8 cellular contexts compared by ENCODE assay signal in the genomic region with DNA sequence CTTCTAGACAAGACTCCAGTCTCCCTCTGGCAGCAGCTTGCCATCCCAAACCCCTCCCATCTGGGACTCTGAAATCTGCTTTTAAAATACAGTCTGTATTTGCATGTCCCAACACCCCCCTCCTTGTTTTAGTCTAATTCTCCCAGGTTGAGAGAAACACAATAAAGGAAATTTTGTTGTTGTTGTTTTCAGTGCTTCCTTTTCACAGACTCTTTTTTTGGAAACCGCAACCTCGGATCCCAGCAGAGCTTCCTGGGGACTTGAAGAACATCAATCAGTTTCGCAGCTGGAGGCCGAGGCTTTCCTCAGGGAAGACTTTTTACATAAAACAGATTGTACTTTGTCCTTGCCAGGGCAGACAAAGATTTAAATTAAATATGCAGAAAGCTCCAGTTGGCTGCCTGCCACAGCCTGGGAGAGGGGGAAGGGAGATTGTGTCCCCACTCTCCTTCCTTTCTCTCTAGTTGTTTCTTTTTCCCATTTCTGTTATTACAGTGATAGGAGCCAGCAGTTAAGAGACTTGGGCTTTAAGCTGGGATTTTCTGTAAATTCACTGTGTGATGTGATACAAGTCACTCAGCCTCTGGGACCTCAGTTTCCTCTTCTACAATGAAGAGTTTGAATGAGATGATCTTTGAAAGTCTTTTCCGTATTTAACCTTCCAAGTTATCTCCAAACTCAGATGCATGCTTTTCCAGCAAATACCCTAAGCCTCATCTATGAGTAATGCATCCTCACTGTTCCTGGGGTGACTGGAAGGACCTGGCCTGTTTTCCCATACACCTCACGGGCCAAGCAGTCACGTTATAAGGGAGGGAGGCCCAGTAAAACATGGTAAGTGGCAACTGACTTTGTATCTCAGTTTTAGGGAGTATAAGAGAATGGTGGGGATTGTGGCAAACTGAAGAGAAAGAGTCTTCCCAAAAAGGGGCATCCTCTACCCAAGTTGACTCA.
DNase-seq lines count a peak whose midpoint lies in the region; ATAC-seq and TF ChIP-seq lines count a peak whose summit lies in the region.

No MANE protein-coding gene starts in this region.

- H3K9me3 ChIP-seq in Caco-2 (no peaks in the 10 kb centered on the region), endodermal cell (ENCODE audit: control insufficient read depth, low read length) (no peaks in the 10 kb centered on the region), mucosa of rectum (ENCODE audit: control insufficient read depth in 2 of 2, low read length in 2 of 2) (no peaks in the 10 kb centered on the region)

- intact Hi-C loops in Caco-2 (cut with micrococcal nuclease; ENCODE audit: unreplicated experiment): loop anchor here (2.0 to 10.0 kb wide), 2 partner anchors 49 to 189 kb away; a partner anchor contains a TSS

- H3K4me1 Mint-ChIP-seq in Caco-2 (ENCODE audit: low read depth, unreplicated experiment) (peaks cover 39% of the 10 kb centered on the region), endodermal cell (peaks cover 57% of the 10 kb centered on the region)
- peaks cover 7% of the 10 kb centered on the region for H3K4me1 Mint-ChIP-seq in activated CD4-positive, alpha-beta T cell treated with anti-CD3 and anti-CD28 coated beads, Interleukin-2, amount 10 ng/mL, durations not matched to agents 7 days and 5 days

- CTCF ChIA-PET in Caco-2 (lab: Charles Lee): interaction anchor here (0.5 kb wide), 2 partner anchors 115 to 896 kb away, joined by 3 read pairs; no protein-coding TSS in a partner anchor
- CTCF ChIA-PET in GM10248 (lab: Yijun Ruan, JAX): interaction anchor here (1.2 to 9.7 kb wide), 6 partner anchors 7 to 547 kb away, joined by 3 to 115 read pairs (median 4); no protein-coding TSS in a partner anchor
- CTCF ChIA-PET in activated CD4-positive, alpha-beta T cell treated with anti-CD3 and anti-CD28 coated beads, Interleukin-2, amount 10 ng/mL, durations not matched to agents 7 days and 5 days (lab: Charles Lee): interaction anchor here (2.4 kb wide), 1 partner anchor 547 kb away, joined by 5 read pairs; no protein-coding TSS in a partner anchor

- DNase-seq in Caco-2: no peak
- DNase-seq in NCI-H2171 treated with DMSO at 0.1 percent for 48 hours (lab: John Stamatoyannopoulos, UW): peak; percentile 87
- peak; percentile 96 for DNase-seq in endodermal cell
- no peak for DNase-seq in AG20443 (ENCODE audit: low spot score)
- DNase-seq in GM10248 (ENCODE audit: extremely low spot score): no peak
- no peak for DNase-seq in activated CD4-positive, alpha-beta T cell treated with anti-CD3 and anti-CD28 coated beads, Interleukin-2, amount 10 ng/mL, durations not matched to agents 7 days and 5 days

- H3K27me3 Mint-ChIP-seq in Caco-2 (ENCODE audit: insufficient read depth, unreplicated experiment) (no peaks in the 10 kb centered on the region), endodermal cell (ENCODE audit: insufficient read depth) (no peaks in the 10 kb centered on the region)
- no peaks in the 10 kb centered on the region for H3K27me3 Mint-ChIP-seq in activated CD4-positive, alpha-beta T cell treated with anti-CD3 and anti-CD28 coated beads, Interleukin-2, amount 10 ng/mL, durations not matched to agents 7 days and 5 days

- POLR2A ChIA-PET in Caco-2 (lab: Charles Lee): interaction anchor here (0.9 kb wide), 1 partner anchor 83 kb away, joined by 7 read pairs; no protein-coding TSS in a partner anchor
- POLR2A ChIA-PET in GM10248 (lab: Yijun Ruan, JAX): interaction anchor here (0.5 kb wide), 1 partner anchor 736 kb away, joined by 3 read pairs; no protein-coding TSS in a partner anchor
- POLR2A ChIA-PET in activated CD4-positive, alpha-beta T cell treated with anti-CD3 and anti-CD28 coated beads, Interleukin-2, amount 10 ng/mL, durations not matched to agents 7 days and 5 days (lab: Charles Lee): no interaction called here

- no peaks in the 10 kb centered on the region for H3K36me3 ChIP-seq in Caco-2 (ENCODE audit: control insufficient read depth, insufficient read depth, low read length)
- H3K36me3 ChIP-seq in endodermal cell (ENCODE audit: control insufficient read depth, insufficient read depth, low read length): no peaks in the 10 kb centered on the region
- H3K36me3 ChIP-seq in mucosa of rectum (ENCODE audit: control insufficient read depth in 2 of 2, insufficient read depth in 2 of 2, low read length in 2 of 2): no peaks in the 10 kb centered on the region

- H3K27ac Mint-ChIP-seq in Caco-2 (ENCODE audit: unreplicated experiment) (peak overlapping the region; percentile 33), endodermal cell (peak overlapping the region; percentile 95)
- H3K27ac Mint-ChIP-seq in activated CD4-positive, alpha-beta T cell treated with anti-CD3 and anti-CD28 coated beads, Interleukin-2, amount 10 ng/mL, durations not matched to agents 7 days and 5 days: no peak overlapping the region

- H3K4me1 ChIP-seq in Caco-2 (peaks cover 48% of the 10 kb centered on the region), endodermal cell (ENCODE audit: control insufficient read depth, insufficient read depth, low read length) (peaks cover 15% of the 10 kb centered on the region), mucosa of rectum (ENCODE audit: control insufficient read depth in 2 of 2, insufficient read depth in 2 of 2, low read length in 2 of 2) (peaks cover 26 to 35% of the 10 kb centered on the region in 2 donors)

- ATAC-seq in HG03280 (IDR thresholded peaks at IDR 0.05; ENCODE audit: unreplicated experiment): no peak

- H3K9ac ChIP-seq in endodermal cell (ENCODE audit: extremely low read depth, low read length, poor library complexity, severe bottlenecking) (no peak overlapping the region), mucosa of rectum (ENCODE audit: low read depth in 1 of 2, low read length in 2 of 2) (peak overlapping the region in 1 of 2 donors; percentile 0)

- WGBS in endodermal cell (ENCODE audit: insufficient coverage in 1 of 2, insufficient read length in 1 of 2), 2 experiments: 8 to 19% methylated on average over 7 of the region's 7 CpGs

- BruUV-seq in Caco-2 (replicated peaks; lab: Mats Ljungman, UMichigan): no TSS peak

- no peaks in the 10 kb centered on the region for H3K9me3 Mint-ChIP-seq in Caco-2 (ENCODE audit: unreplicated experiment)
- no peaks in the 10 kb centered on the region for H3K9me3 Mint-ChIP-seq in endodermal cell
- no peaks in the 10 kb centered on the region for H3K9me3 Mint-ChIP-seq in activated CD4-positive, alpha-beta T cell treated with anti-CD3 and anti-CD28 coated beads, Interleukin-2, amount 10 ng/mL, durations not matched to agents 7 days and 5 days

- H3K4me3 Mint-ChIP-seq in Caco-2 (ENCODE audit: unreplicated experiment) (no peak overlapping the region), endodermal cell (peak overlapping the region; percentile 41)
- H3K4me3 Mint-ChIP-seq in activated CD4-positive, alpha-beta T cell treated with anti-CD3 and anti-CD28 coated beads, Interleukin-2, amount 10 ng/mL, durations not matched to agents 7 days and 5 days: no peak overlapping the region

- H3K27me3 ChIP-seq in Caco-2 (replicated peaks; ENCODE audit: control insufficient read depth, insufficient read depth, low read length): no peaks in the 10 kb centered on the region
- no peaks in the 10 kb centered on the region for H3K27me3 ChIP-seq in endodermal cell (ENCODE audit: control insufficient read depth, insufficient read depth, low read length, poor library complexity, severe bottlenecking)
- H3K27me3 ChIP-seq in mucosa of rectum (ENCODE audit: control insufficient read depth in 2 of 2, insufficient read depth in 2 of 2, low read length in 2 of 2): no peaks in the 10 kb centered on the region

- H3K4me3 ChIP-seq in Caco-2 (ENCODE audit: low read depth, low read length) (no peak overlapping the region), endodermal cell (ENCODE audit: low read length) (peak overlapping the region; percentile 53), mucosa of rectum (ENCODE audit: low read length in 2 of 2) (peak overlapping the region; percentile 17 to 19)

- H3K27ac ChIP-seq in endodermal cell (ENCODE audit: low read depth, low read length) (peak overlapping the region; percentile 87), mucosa of rectum (ENCODE audit: low read depth in 2 of 2, low read length in 2 of 2) (peak overlapping the region; percentile 83)

- TF ChIP-seq CTCF in Caco-2 (IDR thresholded peaks at IDR 0.05; ENCODE audit: insufficient read depth in 1 of 2, low read depth in 1 of 2, low read length in 1 of 2, severe bottlenecking in 1 of 2, unreplicated experiment in 1 of 2) (no peak), endodermal cell (conservative IDR thresholded peaks at IDR 0.05) (no peak), GM10248 (IDR thresholded peaks at IDR 0.05; ENCODE audit: control extremely low read depth, extremely low read depth, low read depth, missing control alignments) (no peak)

- H3K36me3 Mint-ChIP-seq in Caco-2 (ENCODE audit: insufficient read depth, unreplicated experiment) (peaks cover 5% of the 10 kb centered on the region), endodermal cell (ENCODE audit: low read depth) (no peaks in the 10 kb centered on the region)
- H3K36me3 Mint-ChIP-seq in activated CD4-positive, alpha-beta T cell treated with anti-CD3 and anti-CD28 coated beads, Interleukin-2, amount 10 ng/mL, durations not matched to agents 7 days and 5 days (ENCODE audit: low read depth): no peaks in the 10 kb centered on the region

Comparison
In these comparisons a context has a peak if more than half of its experiments do, and no peak if none do; other contexts are left out.
1. DNase-seq: peak in NCI-H2171 treated with DMSO at 0.1 percent for 48 hours (single experiment) and endodermal cell (single experiment); none in Caco-2 (0 of 2), AG20443 (single experiment), GM10248 (single experiment) and activated CD4-positive, alpha-beta T cell treated with anti-CD3 and anti-CD28 coated beads, Interleukin-2, amount 10 ng/mL, durations not matched to agents 7 days and 5 days (single experiment).